ENCODE assay signal across 1 cellular context in genomic region chr16:15043344-15043743, GRCh38.
TF ChIP-seq lines count a peak whose summit lies in the region.

No MANE protein-coding gene starts in this region.

TF ChIP-seq in HepG2, 621 proteins besides CTCF, POLR2A, EP300 and RAD21 (continued from another document):
- TF ChIP-seq ZBTB33 (CRISPR knock-in tag; IDR thresholded peaks at IDR 0.05) (peak; percentile 67), ZNF770 (CRISPR knock-in tag; IDR thresholded peaks at IDR 0.05) (peak; percentile 93), ATF3 (CRISPR knock-in tag; IDR thresholded peaks at IDR 0.05) (no peak), PHB2 (IDR thresholded peaks at IDR 0.05; ENCODE audit: partially characterized antibody) (no peak), ZNF552 (CRISPR knock-in tag; IDR thresholded peaks at IDR 0.05; ENCODE audit: borderline replicate concordance) (0 out of 2 replicates have a peak, but pooled peaks have one; percentile 36), LBX2 (CRISPR knock-in tag; IDR thresholded peaks at IDR 0.05; ENCODE audit: borderline replicate concordance) (no peak), HNRNPH1 (optimal IDR thresholded peaks at IDR 0.05; ENCODE audit: low read depth, low read length) (no peak), PITX1 (CRISPR knock-in tag; IDR thresholded peaks at IDR 0.05) (no peak), FOXP1 (IDR thresholded peaks at IDR 0.05) (no peak), FOXP1 (CRISPR knock-in tag; IDR thresholded peaks at IDR 0.05) (no peak), HNRNPLL (IDR thresholded peaks at IDR 0.05; ENCODE audit: low read depth, low read length, poor library complexity, severe bottlenecking) (no peak), RFXANK (CRISPR knock-in tag; IDR thresholded peaks at IDR 0.05) (no peak), ZBTB4 (CRISPR knock-in tag; IDR thresholded peaks at IDR 0.05; ENCODE audit: borderline replicate concordance) (0 out of 2 replicates have a peak, but pooled peaks have one; percentile 21), ZNF646 (CRISPR knock-in tag; IDR thresholded peaks at IDR 0.05) (no peak), CHD4 (IDR thresholded peaks at IDR 0.05; ENCODE audit: borderline replicate concordance, low read length) (no peak)
